12 cellular contexts compared by ENCODE assay signal in the genomic region with DNA sequence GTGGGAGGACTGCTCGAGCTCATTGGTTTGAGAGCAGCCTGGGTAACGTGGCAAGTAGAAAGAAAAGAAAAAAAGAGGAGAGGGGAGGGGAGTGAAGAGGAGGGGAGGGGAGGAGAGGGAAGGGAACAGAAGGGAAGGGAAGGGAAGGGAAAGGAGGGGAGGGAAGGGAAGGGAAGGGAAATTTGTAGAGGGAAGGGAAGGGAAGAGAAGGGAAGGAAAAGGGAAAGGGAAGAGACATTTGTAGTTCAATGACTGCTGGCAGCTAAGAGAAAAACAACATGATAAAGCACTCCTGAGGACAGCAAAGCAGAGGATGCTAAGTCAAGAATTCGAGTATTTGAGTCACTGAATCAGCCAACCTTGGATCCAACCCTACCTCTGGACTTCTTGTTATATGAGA. TPM values are rescaled to one million over a fixed set of nuclear protein-coding genes. Genes with fewer than 3 reads are reported as not detected.
A peak's percentile ranks its signal among the peaks of the same experiment; 100 is the strongest.
DNase-seq lines count a peak whose midpoint lies in the region; ATAC-seq and TF ChIP-seq lines count a peak whose summit lies in the region.
"Had no signal": no experiment of that assay in that cellular context is flagged by ENCODE, and none has a peak within 500 bp of the region (broad histone marks: within the 10 kb centered on the region; RNA-seq: fewer than 3 reads in every experiment).

No MANE protein-coding gene starts in this region.

- H3K4me1 ChIP-seq in BLaER1 treated with 17β-estradiol and CSF1 and Interleukin-3, amounts not matched to agents 10 nM and 100 nM: peaks cover 10 to 49% (median 13%) of the 10 kb centered on the region in 10 experiments
- no peaks in the 10 kb centered on the region for H3K4me1 ChIP-seq in gastrocnemius medialis

- H3K27me3 Mint-ChIP-seq in IgD-negative memory B cell: no peaks in the 10 kb centered on the region
- H3K27me3 Mint-ChIP-seq in memory B cell: no peaks in the 10 kb centered on the region
- no peaks in the 10 kb centered on the region for H3K27me3 Mint-ChIP-seq in stimulated activated naive B cell treated with anti-CD40 and anti-IgM and Interleukin-4, amounts not matched to agents 10 μg/mL and 1 μg/mL and 100 μg/mL, for 72 hours
- no peaks in the 10 kb centered on the region for H3K27me3 Mint-ChIP-seq in Calu3 (ENCODE audit: unreplicated experiment)

- no peak overlapping the region for H3K9ac ChIP-seq in BLaER1 treated with 17β-estradiol and CSF1 and Interleukin-3, amounts not matched to agents 10 nM and 100 nM

- no peak overlapping the region for H3K4me3 ChIP-seq in BLaER1 treated with 17β-estradiol and CSF1 and Interleukin-3, amounts not matched to agents 10 nM and 100 nM
- no peak overlapping the region for H3K4me3 ChIP-seq in gastrocnemius medialis

- in situ Hi-C loops in gastrocnemius medialis (cut with MboI; ENCODE audit: low sequenced_read_pairs in 4 of 4): no loop called here

- peak overlapping the region in 3 of 11 experiments; percentile 5 to 68 (median 64); a peak in 4 of 22 replicates for H3K27ac ChIP-seq in BLaER1 treated with 17β-estradiol and CSF1 and Interleukin-3, amounts not matched to agents 10 nM and 100 nM
- H3K27ac ChIP-seq in gastrocnemius medialis: no peak overlapping the region

- TF ChIP-seq CTCF in gastrocnemius medialis (IDR thresholded peaks at IDR 0.05 in 4 of 5, conservative IDR thresholded peaks at IDR 0.05 in 1 of 5): no peak
- TF ChIP-seq CTCF in Calu3 (IDR thresholded peaks at IDR 0.05; ENCODE audit: unreplicated experiment): no peak

- H3K27ac Mint-ChIP-seq in IgD-negative memory B cell (peak overlapping the region; percentile 41 to 96 (median 95)), memory B cell (peak overlapping the region; percentile 81), Calu3 (ENCODE audit: unreplicated experiment) (no peak overlapping the region)
- H3K27ac Mint-ChIP-seq in stimulated activated naive B cell treated with anti-CD40 and anti-IgM and Interleukin-4, amounts not matched to agents 10 μg/mL and 1 μg/mL and 100 μg/mL, for 72 hours: peak overlapping the region; percentile 87
- H3K27ac Mint-ChIP-seq: CD8-positive, alpha-beta T cell had no signal

- ATAC-seq in memory B cell (ENCODE audit: low read depth): no peak
- no peak for ATAC-seq in stimulated activated naive B cell treated with anti-CD40 and anti-IgM and Interleukin-4, amounts not matched to agents 10 μg/mL and 1 μg/mL and 100 μg/mL, for 72 hours (replicated peaks)
- ATAC-seq in gastrocnemius medialis: no peak
- ATAC-seq: CD8-positive, alpha-beta T cell had no signal

- no peaks in the 10 kb centered on the region for H4K20me1 ChIP-seq in BLaER1 treated with 17β-estradiol and CSF1 and Interleukin-3, amounts not matched to agents 10 nM and 100 nM

- no peaks in the 10 kb centered on the region for H3K36me3 ChIP-seq in BLaER1 treated with 17β-estradiol and CSF1 and Interleukin-3, amounts not matched to agents 10 nM and 100 nM
- H3K36me3 ChIP-seq in gastrocnemius medialis: no peaks in the 10 kb centered on the region

- H3K9me3 Mint-ChIP-seq in IgD-negative memory B cell (no peaks in the 10 kb centered on the region), memory B cell (no peaks in the 10 kb centered on the region), Calu3 (ENCODE audit: low read depth, unreplicated experiment) (no peaks in the 10 kb centered on the region)
- H3K9me3 Mint-ChIP-seq in stimulated activated naive B cell treated with anti-CD40 and anti-IgM and Interleukin-4, amounts not matched to agents 10 μg/mL and 1 μg/mL and 100 μg/mL, for 72 hours: peaks cover 0 to 4% of the 10 kb centered on the region in 2 donors
- H3K9me3 Mint-ChIP-seq: CD8-positive, alpha-beta T cell; H9 had no signal

- CTCF ChIA-PET in Calu3 (lab: Charles Lee): interaction anchor here (0.5 kb wide), 1 partner anchor 1093 kb away, joined by 5 read pairs; no protein-coding TSS in a partner anchor

- no peaks in the 10 kb centered on the region for H3K27me3 ChIP-seq in BLaER1 treated with 17β-estradiol and CSF1 and Interleukin-3, amounts not matched to agents 10 nM and 100 nM
- H3K27me3 ChIP-seq in gastrocnemius medialis: no peaks in the 10 kb centered on the region

- TF ChIP-seq POLR2A in gastrocnemius medialis (IDR thresholded peaks at IDR 0.05): no peak

- no peaks in the 10 kb centered on the region; a peak in 1 of 22 replicates for H3K9me3 ChIP-seq in BLaER1 treated with 17β-estradiol and CSF1 and Interleukin-3, amounts not matched to agents 10 nM and 100 nM (replicated peaks in 1 of 11)
- H3K9me3 ChIP-seq in gastrocnemius medialis: no peaks in the 10 kb centered on the region

- H3K4me3 Mint-ChIP-seq in IgD-negative memory B cell (peak overlapping the region in 1 of 4 donors; percentile 63), memory B cell (no peak overlapping the region), Calu3 (ENCODE audit: low read depth, unreplicated experiment) (no peak overlapping the region)
- no peak overlapping the region for H3K4me3 Mint-ChIP-seq in stimulated activated naive B cell treated with anti-CD40 and anti-IgM and Interleukin-4, amounts not matched to agents 10 μg/mL and 1 μg/mL and 100 μg/mL, for 72 hours
- H3K4me3 Mint-ChIP-seq: CD8-positive, alpha-beta T cell; H9 had no signal

- DNase-seq in memory B cell (ENCODE audit: low spot score in 2 of 2) (no peak), gastrocnemius medialis (no peak), islet precursor cell (no peak), Calu3 (no peak)
- DNase-seq in stimulated activated naive B cell treated with anti-CD40 and anti-IgM and Interleukin-4, amounts not matched to agents 10 μg/mL and 1 μg/mL and 100 μg/mL, for 72 hours: no peak
- DNase-seq: ACHN; CD8-positive, alpha-beta T cell; DMS 273 treated with DMSO at 0.1 percent for 48 hours; GOT3; H9 had no signal

- H3K4me1 Mint-ChIP-seq in IgD-negative memory B cell: peaks cover 46 to 61% (median 49%) of the 10 kb centered on the region in 3 donors
- H3K4me1 Mint-ChIP-seq in memory B cell: peaks cover 46% of the 10 kb centered on the region
- peaks cover 39 to 64% of the 10 kb centered on the region in 2 donors for H3K4me1 Mint-ChIP-seq in stimulated activated naive B cell treated with anti-CD40 and anti-IgM and Interleukin-4, amounts not matched to agents 10 μg/mL and 1 μg/mL and 100 μg/mL, for 72 hours
- no peaks in the 10 kb centered on the region for H3K4me1 Mint-ChIP-seq in Calu3 (ENCODE audit: low read depth, unreplicated experiment)
- H3K4me1 Mint-ChIP-seq: H9 had no signal

- peak overlapping the region in 6 of 11 experiments; percentile 27 to 85 (median 58); a peak in 8 of 22 replicates for H3K4me2 ChIP-seq in BLaER1 treated with 17β-estradiol and CSF1 and Interleukin-3, amounts not matched to agents 10 nM and 100 nM

- no TSS peak for BruUV-seq in Calu3 (replicated peaks; lab: Mats Ljungman, UMichigan)

- H3K36me3 Mint-ChIP-seq in IgD-negative memory B cell (no peaks in the 10 kb centered on the region), memory B cell (no peaks in the 10 kb centered on the region), Calu3 (ENCODE audit: insufficient read depth, unreplicated experiment) (no peaks in the 10 kb centered on the region)
- peaks cover 0 to 2% of the 10 kb centered on the region in 2 donors for H3K36me3 Mint-ChIP-seq in stimulated activated naive B cell treated with anti-CD40 and anti-IgM and Interleukin-4, amounts not matched to agents 10 μg/mL and 1 μg/mL and 100 μg/mL, for 72 hours
- H3K36me3 Mint-ChIP-seq: CD8-positive, alpha-beta T cell had no signal

- intact Hi-C loops in gastrocnemius medialis (cut with DNase I; ENCODE audit: low total_unique reads) (no loop called here), Calu3 (cut with micrococcal nuclease; ENCODE audit: unreplicated experiment) (no loop called here)

RNA-seq across cellular contexts. Expression of a gene that starts 38.2 kb away (rescaled TPM):
- polyA plus RNA-seq in IgD-negative memory B cell: 24.1 TPM
- total RNA-seq in gastrocnemius medialis (10 to 100 TPM; 16.6 to 20.4 (median 17.2) TPM), Calu3 (2022) (27.4 and 29.8 TPM in 2 replicates)
